In genomic region chr1:30907641-30908445, GRCh38 we compare ENCODE assay signal across 7 cellular contexts. TPM values are rescaled to one million over a fixed set of nuclear protein-coding genes. Genes with fewer than 3 reads are reported as not detected.
A peak's percentile ranks its signal among the peaks of the same experiment; 100 is the strongest.
DNase-seq lines count a peak whose midpoint lies in the region; ATAC-seq and TF ChIP-seq lines count a peak whose summit lies in the region.

No MANE protein-coding gene starts in this region.

- no peak for TF ChIP-seq EP300 in Ishikawa (IDR thresholded peaks at IDR 0.05; ENCODE audit: borderline replicate concordance)

- H3K27me3 ChIP-seq in kidney epithelial cell (ENCODE audit: control insufficient read depth, insufficient read depth, low read length) (no peaks in the 10 kb centered on the region), stomach smooth muscle (ENCODE audit: control insufficient read depth in 1 of 2, insufficient read depth in 2 of 2, low read length in 2 of 2) (no peaks in the 10 kb centered on the region)

- peak overlapping the region; percentile 64 for H3K27ac ChIP-seq in stomach smooth muscle (ENCODE audit: low read length)

- H3K36me3 ChIP-seq in kidney epithelial cell (ENCODE audit: control insufficient read depth, insufficient read depth, low read length) (no peaks in the 10 kb centered on the region), stomach smooth muscle (ENCODE audit: control insufficient read depth in 2 of 2, insufficient read depth in 2 of 2, low read length in 2 of 2) (no peaks in the 10 kb centered on the region)

- in situ Hi-C loops in astrocyte of the cerebellum (cut with HindIII; ENCODE audit: low sequenced_read_pairs) = loop anchor here (25.0 kb wide), 2 partner anchors 104 to 1196 kb away; no protein-coding TSS in a partner anchor

- H3K4me3 ChIP-seq in astrocyte of the cerebellum (ENCODE audit: low read depth, low read length) (peak overlapping the region; percentile 68), kidney epithelial cell (ENCODE audit: low read depth, low read length) (peak overlapping the region; percentile 58), stomach smooth muscle (ENCODE audit: low read length in 2 of 2) (peak overlapping the region; percentile 69 to 86)

- H3K9ac ChIP-seq in stomach smooth muscle (ENCODE audit: low read length in 2 of 2) = peak overlapping the region; percentile 77 to 79

- no peak for TF ChIP-seq CTCF in astrocyte of the cerebellum (IDR thresholded peaks at IDR 0.05; ENCODE audit: low read depth, low read length, missing control alignments)
- no peak for TF ChIP-seq CTCF in kidney epithelial cell (IDR thresholded peaks at IDR 0.05; ENCODE audit: insufficient read depth, low read length, poor library complexity, severe bottlenecking)

- ATAC-seq in GM21360 (IDR thresholded peaks at IDR 0.05; ENCODE audit: unreplicated experiment) = no peak
- no peak for ATAC-seq in HG02840 (IDR thresholded peaks at IDR 0.05; ENCODE audit: low FRiP score, unreplicated experiment)
- ATAC-seq in HG03159 (IDR thresholded peaks at IDR 0.05; ENCODE audit: unreplicated experiment) = no peak

- H3K9me3 ChIP-seq in stomach smooth muscle (ENCODE audit: control insufficient read depth in 2 of 2, low read length in 2 of 2) = no peaks in the 10 kb centered on the region

- DNase-seq in astrocyte of the cerebellum (ENCODE audit: low read depth) = no peak
- no peak for DNase-seq in kidney epithelial cell (ENCODE audit: low read depth)

- TF ChIP-seq RAD21 in Ishikawa (IDR thresholded peaks at IDR 0.05; ENCODE audit: low read depth) = no peak

- peaks cover 57% of the 10 kb centered on the region for H3K4me1 ChIP-seq in stomach smooth muscle (ENCODE audit: control insufficient read depth, insufficient read depth, low read length)

TF ChIP-seq in Ishikawa, 13 proteins besides CTCF, POLR2A, EP300 and RAD21:
- no peak for TF ChIP-seq TEAD4 (IDR thresholded peaks at IDR 0.05)
- peak; percentile 70 for TF ChIP-seq EGR1 (IDR thresholded peaks at IDR 0.05)
- no peak for TF ChIP-seq ZBTB7A (IDR thresholded peaks at IDR 0.05; ENCODE audit: low read depth)

RNA-seq across cellular contexts. Expression of gene SDC3, which starts 0.7 kb away (rescaled TPM):
- total RNA-seq in kidney epithelial cell = 36.4 and 49.0 TPM in 2 replicates
